In the genomic region with DNA sequence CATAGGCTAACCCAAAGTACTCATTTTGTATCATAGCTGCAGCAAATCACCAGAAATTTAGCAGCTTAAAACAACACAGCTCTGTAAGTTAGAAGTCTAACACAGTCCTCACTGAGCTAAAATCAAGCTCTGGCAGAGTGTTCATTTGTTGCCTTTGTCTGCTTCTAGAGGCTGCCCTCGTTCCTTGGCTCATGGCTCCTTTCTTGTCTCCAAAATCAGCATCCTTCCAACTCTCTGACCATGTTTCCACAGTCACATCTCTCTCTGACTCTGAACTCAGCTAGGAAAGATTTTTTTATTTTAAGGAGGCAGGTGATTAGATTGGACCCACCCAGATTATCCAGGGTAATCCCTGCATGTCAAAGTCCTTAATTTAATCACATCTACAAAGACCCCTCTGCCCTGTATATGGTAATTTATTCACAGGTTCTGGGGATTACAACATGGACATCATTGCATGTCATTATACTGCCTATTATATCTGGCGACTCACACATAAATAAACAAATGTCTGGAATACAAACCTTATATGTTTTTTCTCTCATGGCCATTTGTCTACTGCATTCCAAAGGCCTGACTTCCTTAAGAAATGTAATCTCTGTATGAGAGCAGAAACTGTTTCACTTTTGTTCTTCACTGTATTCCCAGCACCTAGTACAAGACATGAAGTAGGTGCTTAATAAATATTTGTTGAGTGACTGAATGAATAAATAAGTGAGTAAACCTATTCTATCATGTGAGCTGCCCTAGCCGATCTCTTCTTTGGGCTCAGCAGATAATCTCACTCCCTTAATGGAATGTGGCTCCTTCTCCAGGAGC, we compare ENCODE assay signal across 14 cellular contexts. TPM values are rescaled to one million over a fixed set of nuclear protein-coding genes. Genes with fewer than 3 reads are reported as not detected.
A peak's percentile ranks its signal among the peaks of the same experiment; 100 is the strongest.
DNase-seq lines count a peak whose midpoint lies in the region; ATAC-seq, FAIRE-seq and TF ChIP-seq lines count a peak whose summit lies in the region.
"Had no signal": no experiment of that assay in that cellular context is flagged by ENCODE, and none has a peak within 500 bp of the region (broad histone marks: within the 10 kb centered on the region; RNA-seq: fewer than 3 reads in every experiment).

No MANE protein-coding gene starts in this region.

- peak; percentile 78 for FAIRE-seq in astrocyte (lab: Jason Lieb, UNC)

- BruUV-seq in mammary epithelial cell (replicated peaks; lab: Mats Ljungman, UMichigan): no TSS peak

- peak overlapping the region; percentile 68 for H3K4me3 Mint-ChIP-seq in astrocyte (ENCODE audit: unreplicated experiment)
- H3K4me3 Mint-ChIP-seq: neural crest cell had no signal

- H3K27me3 ChIP-seq in mammary epithelial cell (ENCODE audit: insufficient read depth, low read length) (no peaks in the 10 kb centered on the region), breast epithelium (no peaks in the 10 kb centered on the region), astrocyte (ENCODE audit: insufficient read depth, low read length) (no peaks in the 10 kb centered on the region), lower lobe of right lung (ENCODE audit: low read depth) (no peaks in the 10 kb centered on the region)

- H3K27ac ChIP-seq in mammary epithelial cell (ENCODE audit: insufficient read depth, low read depth, low read length): peak overlapping the region; percentile 36
- no peak overlapping the region for H3K27ac ChIP-seq in breast epithelium
- H3K27ac ChIP-seq in astrocyte (ENCODE audit: low read depth, low read length): peak overlapping the region; percentile 92
- no peak overlapping the region for H3K27ac ChIP-seq in lower lobe of right lung
- H3K27ac ChIP-seq: 22Rv1 had no signal

- H3K4me3 ChIP-seq in mammary epithelial cell (replicated peaks in 1 of 3; ENCODE audit: insufficient read depth in 1 of 3, low read depth in 2 of 3, low read length in 3 of 3) (no peak overlapping the region), breast epithelium (no peak overlapping the region), astrocyte (ENCODE audit: insufficient read depth, low read depth, low read length) (no peak overlapping the region), lower lobe of right lung (no peak overlapping the region)

- no peak for ATAC-seq in lower lobe of right lung

- H3K79me2 ChIP-seq in mammary epithelial cell (ENCODE audit: insufficient read depth, low read length) (no peaks in the 10 kb centered on the region), astrocyte (ENCODE audit: insufficient read depth, low read length) (no peaks in the 10 kb centered on the region)

- in situ Hi-C loops in mammary epithelial cell (cut with MboI; ENCODE audit: low sequenced_read_pairs in 2 of 2): no loop called here

- H3K27ac Mint-ChIP-seq in astrocyte (ENCODE audit: unreplicated experiment): peak overlapping the region; percentile 98

- CTCF ChIA-PET in mammary epithelial cell (lab: Charles Lee; ENCODE audit: low non-redundant PET): no interaction called here

- H3K27me3 Mint-ChIP-seq in astrocyte (ENCODE audit: low read depth, unreplicated experiment): no peaks in the 10 kb centered on the region

- H3K9me3 Mint-ChIP-seq in astrocyte (ENCODE audit: unreplicated experiment): no peaks in the 10 kb centered on the region
- H3K9me3 Mint-ChIP-seq: neural crest cell had no signal

- DNase-seq in mammary epithelial cell (peak; percentile 59), breast epithelium (ENCODE audit: low spot score in 2 of 2) (no peak), astrocyte (ENCODE audit: low read depth) (peak; percentile 90), hepatic stellate cell (ENCODE audit: low spot score) (peak; percentile 70), OCI-M2 (lab: John Stamatoyannopoulos, UW; ENCODE audit: unreplicated experiment) (no peak), lower lobe of right lung (no peak), T-helper 9 cell (no peak), NCI-H1417 treated with DMSO at 0.1 percent for 48 hours (lab: John Stamatoyannopoulos, UW) (no peak)
- DNase-seq: activated naive CD4-positive, alpha-beta T cell treated with anti-CD3 and anti-CD28 coated beads, Interleukin-2, amount 50 U/mL, for 16 hours; glutamatergic neuron; NCI-H446 treated with DMSO at 0.1 percent for 48 hours; Right ventricle myocardium superior had no signal

- H3K4me2 ChIP-seq in mammary epithelial cell (ENCODE audit: insufficient read depth, low read depth, low read length) (peak overlapping the region; percentile 4), astrocyte (ENCODE audit: low read length) (peak overlapping the region; percentile 66)

- no peak for TF ChIP-seq CTCF in mammary epithelial cell (conservative IDR thresholded peaks at IDR 0.05 in 1 of 2, IDR thresholded peaks at IDR 0.05 in 1 of 2; ENCODE audit: extremely low read depth in 1 of 2, insufficient read depth in 1 of 2, low read depth in 1 of 2, low read length in 2 of 2)
- TF ChIP-seq CTCF in breast epithelium (IDR thresholded peaks at IDR 0.05): no peak
- TF ChIP-seq CTCF in astrocyte (IDR thresholded peaks at IDR 0.05; ENCODE audit: insufficient read depth, low read depth, low read length): no peak
- no peak for TF ChIP-seq CTCF in lower lobe of right lung (IDR thresholded peaks at IDR 0.05)

- H2AFZ ChIP-seq in mammary epithelial cell (ENCODE audit: low read depth, low read length) (peak overlapping the region; percentile 53), astrocyte (ENCODE audit: low read depth, low read length) (no peak overlapping the region)

- H3K4me1 ChIP-seq in mammary epithelial cell (ENCODE audit: insufficient read depth, low read length) (peaks cover 43% of the 10 kb centered on the region), breast epithelium (no peaks in the 10 kb centered on the region), astrocyte (ENCODE audit: insufficient read depth, low read length) (peaks cover 36% of the 10 kb centered on the region), lower lobe of right lung (no peaks in the 10 kb centered on the region)

- 54% methylated on average over 3 of the region's 3 CpGs for WGBS in mammary epithelial cell (ENCODE audit: low coverage, missing lambda C conversion rate)

- H3K36me3 ChIP-seq in mammary epithelial cell (ENCODE audit: insufficient read depth, low read length): no peaks in the 10 kb centered on the region
- no peaks in the 10 kb centered on the region for H3K36me3 ChIP-seq in breast epithelium
- H3K36me3 ChIP-seq in astrocyte (ENCODE audit: insufficient read depth, low read length): no peaks in the 10 kb centered on the region
- no peaks in the 10 kb centered on the region for H3K36me3 ChIP-seq in lower lobe of right lung

- H3K9me3 ChIP-seq in mammary epithelial cell (replicated peaks; ENCODE audit: insufficient read depth, low read length): no peaks in the 10 kb centered on the region
- H3K9me3 ChIP-seq in breast epithelium: no peaks in the 10 kb centered on the region
- no peaks in the 10 kb centered on the region for H3K9me3 ChIP-seq in astrocyte (ENCODE audit: insufficient read depth, low read depth, low read length)
- H3K9me3 ChIP-seq in lower lobe of right lung: no peaks in the 10 kb centered on the region

- H3K36me3 Mint-ChIP-seq in astrocyte (ENCODE audit: low read depth, unreplicated experiment): no peaks in the 10 kb centered on the region

- no peak for TF ChIP-seq POLR2A in breast epithelium (IDR thresholded peaks at IDR 0.05)

- intact Hi-C loops in mammary epithelial cell (cut with micrococcal nuclease) (no loop called here), breast epithelium (cut with DNase I; ENCODE audit: low total_unique reads) (no loop called here), lower lobe of right lung (cut with DNase I) (no loop called here)

- H4K20me1 ChIP-seq in mammary epithelial cell (ENCODE audit: insufficient read depth, low read length) (no peaks in the 10 kb centered on the region), astrocyte (ENCODE audit: insufficient read depth, low read length) (no peaks in the 10 kb centered on the region)

- dilution Hi-C loops in mammary epithelial cell (cut with HindIII; ENCODE audit: low sequenced_read_pairs): no loop called here

- H3K4me1 Mint-ChIP-seq in astrocyte (ENCODE audit: low read depth, unreplicated experiment): peaks cover 45% of the 10 kb centered on the region
- H3K4me1 Mint-ChIP-seq: neural crest cell had no signal

- H3K9ac ChIP-seq in mammary epithelial cell (ENCODE audit: insufficient read depth, low read length): no peak overlapping the region
- peak overlapping the region; percentile 69 for H3K9ac ChIP-seq in astrocyte (ENCODE audit: low read length)

RNA-seq across cellular contexts. Expression of a gene that starts 15.1 kb away (rescaled TPM):
- total RNA-seq in mammary epithelial cell: 10 to 100 TPM; 19.2 to 39.6 TPM
- 19.0 TPM for polyA plus RNA-seq in mammary epithelial cell
- 81.9 TPM for polyA minus RNA-seq in mammary epithelial cell
- total RNA-seq in breast epithelium: 100 to 1,000 TPM in 1 of 3 donors, 10 to 100 TPM in 2; 68.5 to 144 (median 71.7) TPM
- 168 and 200 TPM in 2 replicates for total RNA-seq in astrocyte
- total RNA-seq in lower lobe of right lung: 35.7 TPM

Comparison
In these comparisons a context has a peak if more than half of its experiments do, and no peak if none do; other contexts are left out.
1. DNase-seq: peak in mammary epithelial cell (single experiment), astrocyte (single experiment) and hepatic stellate cell (single experiment); none in breast epithelium (0 of 2), OCI-M2 (single experiment), lower lobe of right lung (single experiment), T-helper 9 cell (single experiment) and NCI-H1417 treated with DMSO at 0.1 percent for 48 hours (single experiment).
2. H3K27ac ChIP-seq: peak in mammary epithelial cell (single experiment) and astrocyte (single experiment); none in breast epithelium (0 of 2) and lower lobe of right lung (single experiment).